ENCODE assay signal across 27 cellular contexts in genomic region chr20:6848992-6849391, GRCh38.
"Had no signal": no experiment of that assay in that cellular context is flagged by ENCODE, and none has a peak within 500 bp of the region (broad histone marks: within the 10 kb centered on the region; RNA-seq: fewer than 3 reads in every experiment).

No MANE protein-coding gene starts in this region.

- H3K9me3 ChIP-seq: ascending aorta, breast epithelium, esophagus muscularis mucosa, gastrocnemius medialis, heart left ventricle had no signal

- H3K4me3 ChIP-seq: ascending aorta, breast epithelium, cardiac muscle cell, coronary artery, dorsolateral prefrontal cortex, esophagus muscularis mucosa, gastrocnemius medialis, heart left ventricle had no signal

- H3K27ac ChIP-seq: ascending aorta, breast epithelium, cardiac muscle cell, coronary artery, dorsolateral prefrontal cortex, esophagus muscularis mucosa, foreskin keratinocyte, gastrocnemius medialis, heart left ventricle had no signal

- H3K4me1 ChIP-seq: ascending aorta, breast epithelium, esophagus muscularis mucosa, foreskin keratinocyte, gastrocnemius medialis, heart left ventricle had no signal

- H3K36me3 ChIP-seq: ascending aorta, breast epithelium, cardiac muscle cell, esophagus muscularis mucosa, gastrocnemius medialis, heart left ventricle had no signal

- DNase-seq: activated CD4-positive, alpha-beta memory T cell treated with anti-CD3 and anti-CD28 coated beads for 36 hours; activated CD4-positive, alpha-beta T cell treated with anti-CD3 and anti-CD28 coated beads for 36 hours; activated CD4-positive, alpha-beta T cell treated with anti-CD3 and anti-CD28 coated beads, Interleukin-2, amount 10 ng/mL, durations not matched to agents 24 days and 14 days; activated CD4-positive, CD25-positive, alpha-beta regulatory T cell; activated CD4-positive, CD25-positive, alpha-beta regulatory T cell treated with anti-CD3 and anti-CD28 coated beads, Interleukin-2, amount 50 U/mL, for 72 hours; activated CD8-positive, alpha-beta memory T cell treated with anti-CD3 and anti-CD28 coated beads, Interleukin-2, amount 10 ng/mL, durations not matched to agents 7 days and 5 days; activated CD8-positive, alpha-beta memory T cell treated with anti-CD3 and anti-CD28 coated beads, Interleukin-2, amount 50 U/mL, for 4 hours; activated CD8-positive, alpha-beta T cell treated with anti-CD3 and anti-CD28 coated beads, Interleukin-2, amount 10 ng/mL, durations not matched to agents 7 days and 5 days; activated effector memory CD4-positive, alpha-beta T cell treated with anti-CD3 and anti-CD28 coated beads, Interleukin-2, amount 50 U/mL, for 16 hours; activated naive CD4-positive, alpha-beta T cell treated with anti-CD3 and anti-CD28 coated beads for 36 hours; activated naive CD8-positive, alpha-beta T cell treated with anti-CD3 and anti-CD28 coated beads for 36 hours; activated naive CD8-positive, alpha-beta T cell treated with anti-CD3 and anti-CD28 coated beads, Interleukin-2, amount 50 U/mL, for 24 hours; activated T-cell treated with anti-CD3 and anti-CD28 coated beads, Interleukin-2, amount 50 U/mL, for 1 hour; activated T-cell treated with anti-CD3 and anti-CD28 coated beads, Interleukin-2, amount 50 U/mL, for 48 hours; dorsolateral prefrontal cortex; effector memory CD4-positive, alpha-beta T cell; erythroblast; foreskin keratinocyte; gastrocnemius medialis; glutamatergic neuron; heart left ventricle; T-helper 2 cell had no signal

- H3K27me3 ChIP-seq: ascending aorta, breast epithelium, cardiac muscle cell, esophagus muscularis mucosa, gastrocnemius medialis had no signal
